In the genomic region with DNA sequence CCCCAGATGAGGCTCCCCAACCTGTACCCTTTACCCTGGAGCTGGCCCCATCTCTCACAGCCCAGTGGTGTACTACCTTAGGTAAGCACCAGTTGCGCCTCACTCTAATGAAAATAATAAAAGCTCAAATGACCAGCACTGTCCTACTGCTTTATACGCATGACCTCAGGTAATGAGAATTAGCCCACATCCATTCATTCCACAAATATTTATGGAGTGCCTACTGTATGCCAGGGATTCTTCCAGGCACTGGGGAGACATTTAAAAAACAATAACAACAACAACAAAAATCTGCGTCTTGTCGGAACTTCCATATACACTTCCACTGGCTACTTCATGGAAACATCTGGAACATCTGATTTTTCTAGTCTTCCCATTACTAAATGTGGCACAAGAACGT, we compare ENCODE assay signal across 2 cellular contexts.
TF ChIP-seq lines count a peak whose summit lies in the region.

No MANE protein-coding gene starts in this region.

TF ChIP-seq in GM23338, 12 proteins besides CTCF, POLR2A, EP300 and RAD21 (continues in another document):
- TF ChIP-seq STAT1 (IDR thresholded peaks at IDR 0.05; ENCODE audit: unreplicated experiment) (no peak), CREB1 (CRISPR knock-in tag; IDR thresholded peaks at IDR 0.05; ENCODE audit: low read depth) (no peak), EZH2phosphoT487 (IDR thresholded peaks at IDR 0.05; ENCODE audit: unreplicated experiment) (no peak), POLR2AphosphoS5 (IDR thresholded peaks at IDR 0.05; ENCODE audit: low read depth) (no peak), ZNF331 (CRISPR knock-in tag; IDR thresholded peaks at IDR 0.05; ENCODE audit: low read depth) (no peak), ZNF114 (CRISPR knock-in tag; IDR thresholded peaks at IDR 0.05) (no peak), JUNB (IDR thresholded peaks at IDR 0.05; ENCODE audit: unreplicated experiment) (no peak)
- TF ChIP-seq, protein P1, sequence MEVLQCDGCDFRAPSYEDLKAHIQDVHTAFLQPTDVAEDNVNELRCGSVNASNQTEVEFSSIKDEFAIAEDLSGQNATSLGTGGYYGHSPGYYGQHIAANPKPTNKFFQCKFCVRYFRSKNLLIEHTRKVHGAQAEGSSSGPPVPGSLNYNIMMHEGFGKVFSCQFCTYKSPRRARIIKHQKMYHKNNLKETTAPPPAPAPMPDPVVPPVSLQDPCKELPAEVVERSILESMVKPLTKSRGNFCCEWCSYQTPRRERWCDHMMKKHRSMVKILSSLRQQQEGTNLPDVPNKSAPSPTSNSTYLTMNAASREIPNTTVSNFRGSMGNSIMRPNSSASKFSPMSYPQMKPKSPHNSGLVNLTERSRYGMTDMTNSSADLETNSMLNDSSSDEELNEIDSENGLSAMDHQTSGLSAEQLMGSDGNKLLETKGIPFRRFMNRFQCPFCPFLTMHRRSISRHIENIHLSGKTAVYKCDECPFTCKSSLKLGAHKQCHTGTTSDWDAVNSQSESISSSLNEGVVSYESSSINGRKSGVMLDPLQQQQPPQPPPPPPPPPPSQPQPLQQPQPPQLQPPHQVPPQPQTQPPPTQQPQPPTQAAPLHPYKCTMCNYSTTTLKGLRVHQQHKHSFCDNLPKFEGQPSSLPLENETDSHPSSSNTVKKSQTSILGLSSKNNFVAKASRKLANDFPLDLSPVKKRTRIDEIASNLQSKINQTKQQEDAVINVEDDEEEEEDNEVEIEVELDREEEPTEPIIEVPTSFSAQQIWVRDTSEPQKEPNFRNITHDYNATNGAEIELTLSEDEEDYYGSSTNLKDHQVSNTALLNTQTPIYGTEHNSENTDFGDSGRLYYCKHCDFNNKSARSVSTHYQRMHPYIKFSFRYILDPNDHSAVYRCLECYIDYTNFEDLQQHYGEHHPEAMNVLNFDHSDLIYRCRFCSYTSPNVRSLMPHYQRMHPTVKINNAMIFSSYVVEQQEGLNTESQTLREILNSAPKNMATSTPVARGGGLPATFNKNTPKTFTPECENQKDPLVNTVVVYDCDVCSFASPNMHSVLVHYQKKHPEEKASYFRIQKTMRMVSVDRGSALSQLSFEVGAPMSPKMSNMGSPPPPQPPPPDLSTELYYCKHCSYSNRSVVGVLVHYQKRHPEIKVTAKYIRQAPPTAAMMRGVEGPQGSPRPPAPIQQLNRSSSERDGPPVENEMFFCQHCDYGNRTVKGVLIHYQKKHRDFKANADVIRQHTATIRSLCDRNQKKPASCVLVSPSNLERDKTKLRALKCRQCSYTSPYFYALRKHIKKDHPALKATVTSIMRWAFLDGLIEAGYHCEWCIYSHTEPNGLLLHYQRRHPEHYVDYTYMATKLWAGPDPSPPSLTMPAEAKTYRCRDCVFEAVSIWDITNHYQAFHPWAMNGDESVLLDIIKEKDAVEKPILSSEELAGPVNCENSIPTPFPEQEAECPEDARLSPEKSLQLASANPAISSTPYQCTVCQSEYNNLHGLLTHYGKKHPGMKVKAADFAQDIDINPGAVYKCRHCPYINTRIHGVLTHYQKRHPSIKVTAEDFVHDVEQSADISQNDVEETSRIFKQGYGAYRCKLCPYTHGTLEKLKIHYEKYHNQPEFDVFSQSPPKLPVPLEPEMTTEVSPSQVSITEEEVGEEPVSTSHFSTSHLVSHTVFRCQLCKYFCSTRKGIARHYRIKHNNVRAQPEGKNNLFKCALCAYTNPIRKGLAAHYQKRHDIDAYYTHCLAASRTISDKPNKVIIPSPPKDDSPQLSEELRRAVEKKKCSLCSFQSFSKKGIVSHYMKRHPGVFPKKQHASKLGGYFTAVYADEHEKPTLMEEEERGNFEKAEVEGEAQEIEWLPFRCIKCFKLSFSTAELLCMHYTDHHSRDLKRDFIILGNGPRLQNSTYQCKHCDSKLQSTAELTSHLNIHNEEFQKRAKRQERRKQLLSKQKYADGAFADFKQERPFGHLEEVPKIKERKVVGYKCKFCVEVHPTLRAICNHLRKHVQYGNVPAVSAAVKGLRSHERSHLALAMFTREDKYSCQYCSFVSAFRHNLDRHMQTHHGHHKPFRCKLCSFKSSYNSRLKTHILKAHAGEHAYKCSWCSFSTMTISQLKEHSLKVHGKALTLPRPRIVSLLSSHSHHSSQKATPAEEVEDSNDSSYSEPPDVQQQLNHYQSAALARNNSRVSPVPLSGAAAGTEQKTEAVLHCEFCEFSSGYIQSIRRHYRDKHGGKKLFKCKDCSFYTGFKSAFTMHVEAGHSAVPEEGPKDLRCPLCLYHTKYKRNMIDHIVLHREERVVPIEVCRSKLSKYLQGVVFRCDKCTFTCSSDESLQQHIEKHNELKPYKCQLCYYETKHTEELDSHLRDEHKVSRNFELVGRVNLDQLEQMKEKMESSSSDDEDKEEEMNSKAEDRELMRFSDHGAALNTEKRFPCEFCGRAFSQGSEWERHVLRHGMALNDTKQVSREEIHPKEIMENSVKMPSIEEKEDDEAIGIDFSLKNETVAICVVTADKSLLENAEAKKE (CRISPR knock-in tag; IDR thresholded peaks at IDR 0.05): no peak
- TF ChIP-seq, protein P2, sequence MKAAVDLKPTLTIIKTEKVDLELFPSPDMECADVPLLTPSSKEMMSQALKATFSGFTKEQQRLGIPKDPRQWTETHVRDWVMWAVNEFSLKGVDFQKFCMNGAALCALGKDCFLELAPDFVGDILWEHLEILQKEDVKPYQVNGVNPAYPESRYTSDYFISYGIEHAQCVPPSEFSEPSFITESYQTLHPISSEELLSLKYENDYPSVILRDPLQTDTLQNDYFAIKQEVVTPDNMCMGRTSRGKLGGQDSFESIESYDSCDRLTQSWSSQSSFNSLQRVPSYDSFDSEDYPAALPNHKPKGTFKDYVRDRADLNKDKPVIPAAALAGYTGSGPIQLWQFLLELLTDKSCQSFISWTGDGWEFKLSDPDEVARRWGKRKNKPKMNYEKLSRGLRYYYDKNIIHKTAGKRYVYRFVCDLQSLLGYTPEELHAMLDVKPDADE (IDR thresholded peaks at IDR 0.05): no peak
- TF ChIP-seq, protein P3, sequence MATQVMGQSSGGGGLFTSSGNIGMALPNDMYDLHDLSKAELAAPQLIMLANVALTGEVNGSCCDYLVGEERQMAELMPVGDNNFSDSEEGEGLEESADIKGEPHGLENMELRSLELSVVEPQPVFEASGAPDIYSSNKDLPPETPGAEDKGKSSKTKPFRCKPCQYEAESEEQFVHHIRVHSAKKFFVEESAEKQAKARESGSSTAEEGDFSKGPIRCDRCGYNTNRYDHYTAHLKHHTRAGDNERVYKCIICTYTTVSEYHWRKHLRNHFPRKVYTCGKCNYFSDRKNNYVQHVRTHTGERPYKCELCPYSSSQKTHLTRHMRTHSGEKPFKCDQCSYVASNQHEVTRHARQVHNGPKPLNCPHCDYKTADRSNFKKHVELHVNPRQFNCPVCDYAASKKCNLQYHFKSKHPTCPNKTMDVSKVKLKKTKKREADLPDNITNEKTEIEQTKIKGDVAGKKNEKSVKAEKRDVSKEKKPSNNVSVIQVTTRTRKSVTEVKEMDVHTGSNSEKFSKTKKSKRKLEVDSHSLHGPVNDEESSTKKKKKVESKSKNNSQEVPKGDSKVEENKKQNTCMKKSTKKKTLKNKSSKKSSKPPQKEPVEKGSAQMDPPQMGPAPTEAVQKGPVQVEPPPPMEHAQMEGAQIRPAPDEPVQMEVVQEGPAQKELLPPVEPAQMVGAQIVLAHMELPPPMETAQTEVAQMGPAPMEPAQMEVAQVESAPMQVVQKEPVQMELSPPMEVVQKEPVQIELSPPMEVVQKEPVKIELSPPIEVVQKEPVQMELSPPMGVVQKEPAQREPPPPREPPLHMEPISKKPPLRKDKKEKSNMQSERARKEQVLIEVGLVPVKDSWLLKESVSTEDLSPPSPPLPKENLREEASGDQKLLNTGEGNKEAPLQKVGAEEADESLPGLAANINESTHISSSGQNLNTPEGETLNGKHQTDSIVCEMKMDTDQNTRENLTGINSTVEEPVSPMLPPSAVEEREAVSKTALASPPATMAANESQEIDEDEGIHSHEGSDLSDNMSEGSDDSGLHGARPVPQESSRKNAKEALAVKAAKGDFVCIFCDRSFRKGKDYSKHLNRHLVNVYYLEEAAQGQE (IDR thresholded peaks at IDR 0.05; ENCODE audit: unreplicated experiment): no peak

TF ChIP-seq in H1, 55 proteins besides CTCF, POLR2A, EP300 and RAD21:
- TF ChIP-seq POLR2AphosphoS5 (IDR thresholded peaks at IDR 0.05; ENCODE audit: low read depth, low read length) (no peak), TBP (IDR thresholded peaks at IDR 0.05; ENCODE audit: low read depth, low read length) (no peak), GABPA (IDR thresholded peaks at IDR 0.05; ENCODE audit: borderline replicate concordance, insufficient read depth, low read length) (no peak), CEBPB (IDR thresholded peaks at IDR 0.05; ENCODE audit: low read depth, low read length) (no peak), EGR1 (IDR thresholded peaks at IDR 0.05; ENCODE audit: borderline replicate concordance, low read depth, low read length) (no peak), RXRA (IDR thresholded peaks at IDR 0.05; ENCODE audit: insufficient read depth, low read depth, low read length) (no peak)
- TF ChIP-seq, protein P4, sequence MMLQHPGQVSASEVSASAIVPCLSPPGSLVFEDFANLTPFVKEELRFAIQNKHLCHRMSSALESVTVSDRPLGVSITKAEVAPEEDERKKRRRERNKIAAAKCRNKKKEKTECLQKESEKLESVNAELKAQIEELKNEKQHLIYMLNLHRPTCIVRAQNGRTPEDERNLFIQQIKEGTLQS (IDR thresholded peaks at IDR 0.05; ENCODE audit: insufficient read depth, low read depth, low read length): no peak
- TF ChIP-seq, protein P5, sequence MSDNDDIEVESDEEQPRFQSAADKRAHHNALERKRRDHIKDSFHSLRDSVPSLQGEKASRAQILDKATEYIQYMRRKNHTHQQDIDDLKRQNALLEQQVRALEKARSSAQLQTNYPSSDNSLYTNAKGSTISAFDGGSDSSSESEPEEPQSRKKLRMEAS (IDR thresholded peaks at IDR 0.05): no peak
